In genomic region chr17:78879679-78880186, GRCh38 we compare ENCODE assay signal across 8 cellular contexts. TPM values are rescaled to one million over a fixed set of nuclear protein-coding genes. Genes with fewer than 3 reads are reported as not detected.
DNase-seq lines count a peak whose midpoint lies in the region; ATAC-seq and TF ChIP-seq lines count a peak whose summit lies in the region.

No MANE protein-coding gene starts in this region.

- dilution Hi-C loops in IMR-90 (cut with HindIII; ENCODE audit: low sequenced_read_pairs, unreplicated experiment), result no loop called here

- no peak for TF ChIP-seq CTCF in IMR-90 (conservative IDR thresholded peaks at IDR 0.05; ENCODE audit: low read depth, low read length)

- peak overlapping the region; percentile 98 for H2AK5ac ChIP-seq in IMR-90 (ENCODE audit: low read depth, low read length)

- peaks cover 2% of the 10 kb centered on the region; the same call in 1 of the 2 replicates for H3K36me3 ChIP-seq in IMR-90 (ENCODE audit: control insufficient read depth, insufficient read depth, low read length)

- no peaks in the 10 kb centered on the region for H3K9me3 Mint-ChIP-seq in activated naive CD4-positive, alpha-beta T cell treated with anti-CD3 and anti-CD28 coated beads, Interleukin-2, amount 50 U/mL, for 72 hours

- WGBS in IMR-90 (ENCODE audit: extremely low coverage in 2 of 2, insufficient read length in 1 of 2), 2 experiments, result 7% methylated on average over 10 of the region's 26 CpGs; no CpG with 5 or more reads in 1 of the 2 experiments

- H4K8ac ChIP-seq in IMR-90 (ENCODE audit: low read depth in 2 of 2, low read length in 2 of 2), result peak overlapping the region; percentile 72 to 97

- H3K27ac ChIP-seq in IMR-90 (ENCODE audit: insufficient read depth, low read length), result peak overlapping the region; percentile 92

- POLR2A ChIA-PET in IMR-90 (lab: Charles Lee; ENCODE audit: unreplicated experiment), result no interaction called here

- H3K18ac ChIP-seq in IMR-90 (ENCODE audit: low read depth, low read length), result peak overlapping the region; percentile 67

- peak; percentile 47 for ATAC-seq in IMR-90 (ENCODE audit: low read depth)
- peak; percentile 61 to 73 for ATAC-seq in activated naive CD4-positive, alpha-beta T cell treated with anti-CD3 and anti-CD28 coated beads, Interleukin-2, amount 50 U/mL, for 72 hours
- peak; percentile 14 for ATAC-seq in left ventricle myocardium superior
- no peak for ATAC-seq in HG03520 (IDR thresholded peaks at IDR 0.05; ENCODE audit: unreplicated experiment)
- no peak for ATAC-seq in GM18505 (IDR thresholded peaks at IDR 0.05; ENCODE audit: unreplicated experiment)

- peak overlapping the region; percentile 38 for H3K4me2 ChIP-seq in IMR-90 (ENCODE audit: low read depth, low read length)

- intact Hi-C loops in IMR-90 (cut with micrococcal nuclease), result loop anchor here (1.0 kb wide), 2 partner anchors 46 to 55 kb away; partner anchors contain the start of gene TIMP2
- intact Hi-C loops in left ventricle myocardium superior (cut with micrococcal nuclease), result no loop called here

- H4K5ac ChIP-seq in IMR-90 (ENCODE audit: low read depth, low read length), result peak overlapping the region; percentile 92

- peaks cover 35% of the 10 kb centered on the region for H4K20me1 ChIP-seq in IMR-90 (ENCODE audit: insufficient read depth, low read length)

- peak overlapping the region; percentile 99 for H4K91ac ChIP-seq in IMR-90 (ENCODE audit: insufficient read depth, low read depth, low read length)

- TF ChIP-seq POLR2A in IMR-90 (IDR thresholded peaks at IDR 0.05; ENCODE audit: low read depth, low read length) (peak; percentile 35; the same call in 1 of the 2 replicates), GM18505 (IDR thresholded peaks at IDR 0.05; ENCODE audit: borderline replicate concordance, extremely low read depth, insufficient read depth, insufficient read length) (no peak)

- H2BK120ac ChIP-seq in IMR-90 (ENCODE audit: low read depth, low read length), result peak overlapping the region; percentile 95

- H2AFZ ChIP-seq in IMR-90 (replicated peaks; ENCODE audit: low read length, poor library complexity), result peak overlapping the region; percentile 89

- peak overlapping the region; percentile 90 for H3K23ac ChIP-seq in IMR-90 (ENCODE audit: low read depth, low read length)

- DNase-seq in IMR-90 (peak; percentile 98), left ventricle myocardium superior (peak; percentile 82), smooth muscle cell of the brain vasculature (ENCODE audit: low read depth, low spot score) (peak; percentile 77), NCI-H526 treated with DMSO at 0.1 percent for 48 hours (lab: John Stamatoyannopoulos, UW) (no peak), Ammon's horn (ENCODE audit: low spot score) (no peak)
- DNase-seq in activated naive CD4-positive, alpha-beta T cell treated with anti-CD3 and anti-CD28 coated beads, Interleukin-2, amount 50 U/mL, for 72 hours (ENCODE audit: low spot score in 2 of 2), result no peak

- no peaks in the 10 kb centered on the region for H3K9me3 ChIP-seq in IMR-90 (ENCODE audit: control insufficient read depth, insufficient read depth, low read length)

- H3K56ac ChIP-seq in IMR-90 (ENCODE audit: extremely low read depth, insufficient read depth, low read length), result peak overlapping the region; percentile 52; the same call in 1 of the 2 replicates

- in situ Hi-C loops in IMR-90 (cut with MboI; ENCODE audit: low sequenced_read_pairs), result no loop called here

- CTCF ChIA-PET in IMR-90 (lab: Yijun Ruan, JAX), result no interaction called here

- H3K27me3 ChIP-seq in IMR-90 (ENCODE audit: control insufficient read depth, insufficient read depth, low read length), result no peaks in the 10 kb centered on the region

- peak overlapping the region; percentile 95; the same call in 2 of the 3 replicates for H2BK15ac ChIP-seq in IMR-90 (ENCODE audit: low read depth, low read length)

- H2BK5ac ChIP-seq in IMR-90 (ENCODE audit: low read depth, low read length, poor library complexity, severe bottlenecking), result peak overlapping the region; percentile 97

- no peaks in the 10 kb centered on the region for H3K36me3 Mint-ChIP-seq in activated naive CD4-positive, alpha-beta T cell treated with anti-CD3 and anti-CD28 coated beads, Interleukin-2, amount 50 U/mL, for 72 hours

- H3K14ac ChIP-seq in IMR-90 (replicated peaks; ENCODE audit: low read depth, low read length), result peak overlapping the region; percentile 96

- H3K4me1 ChIP-seq in IMR-90 (ENCODE audit: control insufficient read depth, insufficient read depth, low read length), result peaks cover 55% of the 10 kb centered on the region

- peak; percentile 23; the same call in 1 of the 2 replicates for TF ChIP-seq RAD21 in IMR-90 (IDR thresholded peaks at IDR 0.05; ENCODE audit: low read length)

- peak overlapping the region; percentile 37 for H3K9ac ChIP-seq in IMR-90 (ENCODE audit: low read depth, low read length)

- H2BK20ac ChIP-seq in IMR-90 (ENCODE audit: low read depth, low read length), result peak overlapping the region; percentile 87

- H3K4ac ChIP-seq in IMR-90 (ENCODE audit: low read depth, low read length), result peak overlapping the region; percentile 98

- H3K9me1 ChIP-seq in IMR-90 (ENCODE audit: insufficient read depth, low read length), result peaks cover 47% of the 10 kb centered on the region

- BruUV-seq in IMR-90 (replicated peaks; lab: Mats Ljungman, UMichigan), result no TSS peak

- peaks cover 39 to 86% of the 10 kb centered on the region in 2 experiments for H3K79me1 ChIP-seq in IMR-90 (ENCODE audit: low read depth in 1 of 2, low read length in 2 of 2)

- H2AK9ac ChIP-seq in IMR-90 (replicated peaks; ENCODE audit: low read depth, low read length, poor library complexity), result peak overlapping the region; percentile 84

- peak overlapping the region; percentile 55 to 76 for H3K27ac Mint-ChIP-seq in activated naive CD4-positive, alpha-beta T cell treated with anti-CD3 and anti-CD28 coated beads, Interleukin-2, amount 50 U/mL, for 72 hours

- no peak overlapping the region for H3K4me3 ChIP-seq in IMR-90 (ENCODE audit: insufficient read depth, low read depth, low read length)

TF ChIP-seq in IMR-90, 13 proteins besides CTCF, POLR2A, EP300 and RAD21:
- TF ChIP-seq USF2 (IDR thresholded peaks at IDR 0.05; ENCODE audit: low read depth, low read length), result no peak
- peak; percentile 99 for TF ChIP-seq RCOR1 (IDR thresholded peaks at IDR 0.05; ENCODE audit: insufficient replicate concordance, low read length)
- TF ChIP-seq MAFK (IDR thresholded peaks at IDR 0.05; ENCODE audit: low read depth, low read length), result peak; percentile 53; the same call in 1 of the 2 replicates
- TF ChIP-seq CHD1 (IDR thresholded peaks at IDR 0.05; ENCODE audit: low read depth, low read length), result no peak
- no peak for TF ChIP-seq ELK1 (IDR thresholded peaks at IDR 0.05; ENCODE audit: borderline replicate concordance, low read depth, low read length)
- no peak for TF ChIP-seq FOS (IDR thresholded peaks at IDR 0.05; ENCODE audit: low read depth, low read length)
- TF ChIP-seq NFE2L2 (IDR thresholded peaks at IDR 0.05; ENCODE audit: low read depth, low read length), result no peak
- no peak for TF ChIP-seq SMC3 (IDR thresholded peaks at IDR 0.05; ENCODE audit: low read depth, low read length)
- TF ChIP-seq MAZ (IDR thresholded peaks at IDR 0.05; ENCODE audit: borderline replicate concordance, low read depth, low read length), result peak; percentile 52; the same call in 1 of the 2 replicates
- no peak; the same call in 1 of the 2 replicates for TF ChIP-seq MXI1 (IDR thresholded peaks at IDR 0.05; ENCODE audit: borderline replicate concordance, low read depth, low read length)
- no peak for TF ChIP-seq RFX5 (IDR thresholded peaks at IDR 0.05; ENCODE audit: low read depth, low read length)
- TF ChIP-seq BHLHE40 (IDR thresholded peaks at IDR 0.05; ENCODE audit: low read depth, low read length), result peak; percentile 83
- peak; percentile 32; the same call in 1 of the 2 replicates for TF ChIP-seq CEBPB (IDR thresholded peaks at IDR 0.05; ENCODE audit: low read depth, low read length)

RNA-seq across cellular contexts. Expression of gene CEP295NL, which starts 23.3 kb away (rescaled TPM):
- total RNA-seq in IMR-90 (2012; rRNA removed) (0.56 and 0.72 TPM in 2 replicates), left ventricle myocardium superior (0.79 TPM)
- 0.11 and 0.31 TPM in 2 replicates for polyA plus RNA-seq in IMR-90 (2012; rRNA removed)
- polyA plus RNA-seq in IMR-90 (2012; cell fraction: cytosol; rRNA removed), result 0.09 and 0.15 TPM in 2 replicates
- 1.1 and 1.2 TPM in 2 replicates for polyA plus RNA-seq in IMR-90 (2012; cell fraction: nucleus; rRNA removed; ENCODE audit: low replicate concordance)
- under 1 TPM in 1 of 2 donors, not detected in 1; 0.61 TPM for total RNA-seq in activated naive CD4-positive, alpha-beta T cell treated with anti-CD3 and anti-CD28 coated beads, Interleukin-2, amount 50 U/mL, for 72 hours

RNA-seq across cellular contexts. Expression of gene USP36, which starts 39.1 kb away (rescaled TPM):
- total RNA-seq in IMR-90 (2012; rRNA removed), result 28.3 and 30.6 TPM in 2 replicates
- 38.3 and 39.7 TPM in 2 replicates for polyA plus RNA-seq in IMR-90 (2012; rRNA removed)
- polyA plus RNA-seq in IMR-90 (2012; cell fraction: cytosol; rRNA removed), result 21.7 and 22.5 TPM in 2 replicates
- polyA plus RNA-seq in IMR-90 (2012; cell fraction: nucleus; rRNA removed; ENCODE audit: low replicate concordance), result 135 and 196 TPM in 2 replicates
- total RNA-seq in activated naive CD4-positive, alpha-beta T cell treated with anti-CD3 and anti-CD28 coated beads, Interleukin-2, amount 50 U/mL, for 72 hours, result 10 to 100 TPM; 82.2 to 88.1 TPM
- total RNA-seq in left ventricle myocardium superior, result 24.7 TPM

RNA-seq across cellular contexts. Expression of gene TIMP2, which starts 45.5 kb away (rescaled TPM):
- total RNA-seq in IMR-90 (2012; rRNA removed) (43.9 and 48.6 TPM in 2 replicates), left ventricle myocardium superior (132 TPM)
- polyA plus RNA-seq in IMR-90 (2012; rRNA removed), result 352 and 416 TPM in 2 replicates
- polyA plus RNA-seq in IMR-90 (2012; cell fraction: cytosol; rRNA removed), result 411 and 495 TPM in 2 replicates
- polyA plus RNA-seq in IMR-90 (2012; cell fraction: nucleus; rRNA removed; ENCODE audit: low replicate concordance), result 193 and 240 TPM in 2 replicates
- 1 to 10 TPM; 1.1 TPM for total RNA-seq in activated naive CD4-positive, alpha-beta T cell treated with anti-CD3 and anti-CD28 coated beads, Interleukin-2, amount 50 U/mL, for 72 hours

Comparison
In these comparisons a context has a peak if more than half of its experiments do, and no peak if none do; other contexts are left out.
1. ATAC-seq: peak in IMR-90 (single experiment), activated naive CD4-positive, alpha-beta T cell treated with anti-CD3 and anti-CD28 coated beads, Interleukin-2, amount 50 U/mL, for 72 hours (2 of 2) and left ventricle myocardium superior (single experiment); none in HG03520 (single experiment) and GM18505 (single experiment).
2. DNase-seq: peak in IMR-90 (single experiment), left ventricle myocardium superior (single experiment) and smooth muscle cell of the brain vasculature (single experiment); none in activated naive CD4-positive, alpha-beta T cell treated with anti-CD3 and anti-CD28 coated beads, Interleukin-2, amount 50 U/mL, for 72 hours (0 of 2), NCI-H526 treated with DMSO at 0.1 percent for 48 hours (single experiment) and Ammon's horn (single experiment).
3. RNA of gene TIMP2, which starts 45.5 kb away (total RNA-seq): 132 TPM in left ventricle myocardium superior (single experiment) and 43.9 to 48.6 TPM in IMR-90; 1.1 TPM in activated naive CD4-positive, alpha-beta T cell treated with anti-CD3 and anti-CD28 coated beads, Interleukin-2, amount 50 U/mL, for 72 hours; every median in the first group is over 10 times any median in the second.